Comparison of ENCODE assay signal across 21 cellular contexts in genomic region chr1:210024282-210024681, GRCh38.
"Had no signal": no experiment of that assay in that cellular context is flagged by ENCODE, and none has a peak within 500 bp of the region (broad histone marks: within the 10 kb centered on the region; RNA-seq: fewer than 3 reads in every experiment).

No MANE protein-coding gene starts in this region.

- H3K4me3 ChIP-seq: colonic mucosa, esophagus muscularis mucosa, gastrocnemius medialis, heart right ventricle, left lung, lower lobe of right lung, mucosa of descending colon had no signal

- ATAC-seq: effector memory CD8-positive, alpha-beta T cell; foreskin keratinocyte; gastrocnemius medialis; heart right ventricle; left cardiac atrium; left lung; left ventricle myocardium superior; lower lobe of right lung; mucosa of descending colon had no signal

- DNase-seq: colonic mucosa; cortex of kidney; effector CD8-positive, alpha-beta T cell; effector memory CD8-positive, alpha-beta T cell; foreskin keratinocyte; gastrocnemius medialis; glutamatergic neuron; head of caudate nucleus; heart right ventricle; hippocampal formation; left cardiac atrium; left lung; left ventricle myocardium superior; lower lobe of right lung; mesenchymal stem cell; mucosa of descending colon; naive B cell had no signal

- H3K9me3 ChIP-seq: colonic mucosa, gastrocnemius medialis, heart right ventricle, left lung, lower lobe of right lung, mucosa of descending colon had no signal

- H3K27me3 ChIP-seq: colonic mucosa, esophagus muscularis mucosa, gastrocnemius medialis, heart right ventricle, left lung had no signal

- H3K27ac ChIP-seq: colonic mucosa, esophagus muscularis mucosa, foreskin keratinocyte, gastrocnemius medialis, heart right ventricle, left lung, lower lobe of right lung had no signal

- H3K4me1 ChIP-seq: colonic mucosa, esophagus muscularis mucosa, foreskin keratinocyte, gastrocnemius medialis, heart right ventricle, left lung, lower lobe of right lung had no signal

- FAIRE-seq: endometrium, islet of Langerhans, keratinocyte had no signal

- H3K36me3 ChIP-seq: colonic mucosa, esophagus muscularis mucosa, gastrocnemius medialis, heart right ventricle, left lung, lower lobe of right lung had no signal
